11 cellular contexts compared by ENCODE assay signal in genomic region chr15:44979617-44980339, GRCh38. TPM values are rescaled to one million over a fixed set of nuclear protein-coding genes. Genes with fewer than 3 reads are reported as not detected.
"Had no signal": no experiment of that assay in that cellular context is flagged by ENCODE, and none has a peak within 500 bp of the region (broad histone marks: within the 10 kb centered on the region; RNA-seq: fewer than 3 reads in every experiment).

No MANE protein-coding gene starts in this region.

RNA-seq across cellular contexts. Expression of gene TERB2, which starts 23.3 kb away (rescaled TPM):
- total RNA-seq: activated CD8-positive, alpha-beta T cell treated with anti-CD3 and anti-CD28 coated beads, Interleukin-2, amount 10 ng/mL, durations not matched to agents 7 days and 5 days; activated T-helper 1 cell treated with anti-CD3 and anti-CD28 coated beads, Interleukin-12 subunit alpha, Interleukin-12 subunit beta, Interleukin-2, Interleukin-4 antibody, amounts not matched to agents 30 ng/mL and 10 ng/mL and 1 ng/mL, durations not matched to agents 14 hours and 24 hours and 36 hours; fibroblast of lung; heart right ventricle; kidney; left lung; lung microvascular endothelial cell; myocyte; T-helper 2 cell treated with Interferon-gamma antibody and Interleukin-4, amounts not matched to agents 100 ng/mL and 5 ng/mL, for 36 hours; transverse colon; uterus had no signal
- polyA plus RNA-seq: fibroblast of lung, heart right ventricle had no signal
